ENCODE assay signal across 1 cellular context in the genomic region with DNA sequence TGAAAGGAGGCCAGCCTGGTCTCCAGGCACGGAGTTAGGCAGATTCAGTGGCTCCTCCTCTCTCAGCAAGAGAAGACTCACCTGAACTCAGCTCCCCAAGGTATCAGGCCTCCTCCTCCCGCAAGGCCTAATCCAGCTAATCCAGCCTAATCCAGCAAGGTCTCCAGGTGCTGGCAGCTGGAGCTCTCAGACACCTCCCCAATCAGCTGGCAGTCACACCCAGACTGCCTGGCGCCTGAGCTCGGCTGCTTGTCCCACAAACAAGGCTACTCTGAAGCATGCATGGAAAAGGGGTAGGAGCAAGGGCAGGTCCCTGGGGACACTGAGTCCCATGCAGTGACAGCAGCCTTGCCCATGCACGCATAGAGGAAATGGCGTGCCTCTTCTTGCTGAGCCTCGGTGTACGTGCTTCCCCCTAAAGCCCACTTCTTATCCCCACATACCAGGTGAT.
TF ChIP-seq lines count a peak whose summit lies in the region.

No MANE protein-coding gene starts in this region.

TF ChIP-seq in IMR-90, 13 proteins besides CTCF, POLR2A, EP300 and RAD21 (continued from another document):
- TF ChIP-seq USF2 (IDR thresholded peaks at IDR 0.05; ENCODE audit: low read depth, low read length) (no peak), MAZ (IDR thresholded peaks at IDR 0.05; ENCODE audit: borderline replicate concordance, low read depth, low read length) (no peak), MXI1 (IDR thresholded peaks at IDR 0.05; ENCODE audit: borderline replicate concordance, low read depth, low read length) (no peak), FOS (IDR thresholded peaks at IDR 0.05; ENCODE audit: low read depth, low read length) (no peak), MAFK (IDR thresholded peaks at IDR 0.05; ENCODE audit: low read depth, low read length) (no peak), NFE2L2 (IDR thresholded peaks at IDR 0.05; ENCODE audit: low read depth, low read length) (no peak), CHD1 (IDR thresholded peaks at IDR 0.05; ENCODE audit: low read depth, low read length) (no peak), SMC3 (IDR thresholded peaks at IDR 0.05; ENCODE audit: low read depth, low read length) (no peak), RCOR1 (IDR thresholded peaks at IDR 0.05; ENCODE audit: insufficient replicate concordance, low read length) (no peak), RFX5 (IDR thresholded peaks at IDR 0.05; ENCODE audit: low read depth, low read length) (no peak), CEBPB (IDR thresholded peaks at IDR 0.05; ENCODE audit: low read depth, low read length) (no peak), ELK1 (IDR thresholded peaks at IDR 0.05; ENCODE audit: borderline replicate concordance, low read depth, low read length) (no peak)
